ENCODE assay signal across 1 cellular context in genomic region chr1:113217447-113218208, GRCh38.
TF ChIP-seq lines count a peak whose summit lies in the region.

No MANE protein-coding gene starts in this region.

TF ChIP-seq in K562, 482 proteins besides CTCF, POLR2A, EP300 and RAD21 (continued from another document and continues in another):
- TF ChIP-seq, protein P1, sequence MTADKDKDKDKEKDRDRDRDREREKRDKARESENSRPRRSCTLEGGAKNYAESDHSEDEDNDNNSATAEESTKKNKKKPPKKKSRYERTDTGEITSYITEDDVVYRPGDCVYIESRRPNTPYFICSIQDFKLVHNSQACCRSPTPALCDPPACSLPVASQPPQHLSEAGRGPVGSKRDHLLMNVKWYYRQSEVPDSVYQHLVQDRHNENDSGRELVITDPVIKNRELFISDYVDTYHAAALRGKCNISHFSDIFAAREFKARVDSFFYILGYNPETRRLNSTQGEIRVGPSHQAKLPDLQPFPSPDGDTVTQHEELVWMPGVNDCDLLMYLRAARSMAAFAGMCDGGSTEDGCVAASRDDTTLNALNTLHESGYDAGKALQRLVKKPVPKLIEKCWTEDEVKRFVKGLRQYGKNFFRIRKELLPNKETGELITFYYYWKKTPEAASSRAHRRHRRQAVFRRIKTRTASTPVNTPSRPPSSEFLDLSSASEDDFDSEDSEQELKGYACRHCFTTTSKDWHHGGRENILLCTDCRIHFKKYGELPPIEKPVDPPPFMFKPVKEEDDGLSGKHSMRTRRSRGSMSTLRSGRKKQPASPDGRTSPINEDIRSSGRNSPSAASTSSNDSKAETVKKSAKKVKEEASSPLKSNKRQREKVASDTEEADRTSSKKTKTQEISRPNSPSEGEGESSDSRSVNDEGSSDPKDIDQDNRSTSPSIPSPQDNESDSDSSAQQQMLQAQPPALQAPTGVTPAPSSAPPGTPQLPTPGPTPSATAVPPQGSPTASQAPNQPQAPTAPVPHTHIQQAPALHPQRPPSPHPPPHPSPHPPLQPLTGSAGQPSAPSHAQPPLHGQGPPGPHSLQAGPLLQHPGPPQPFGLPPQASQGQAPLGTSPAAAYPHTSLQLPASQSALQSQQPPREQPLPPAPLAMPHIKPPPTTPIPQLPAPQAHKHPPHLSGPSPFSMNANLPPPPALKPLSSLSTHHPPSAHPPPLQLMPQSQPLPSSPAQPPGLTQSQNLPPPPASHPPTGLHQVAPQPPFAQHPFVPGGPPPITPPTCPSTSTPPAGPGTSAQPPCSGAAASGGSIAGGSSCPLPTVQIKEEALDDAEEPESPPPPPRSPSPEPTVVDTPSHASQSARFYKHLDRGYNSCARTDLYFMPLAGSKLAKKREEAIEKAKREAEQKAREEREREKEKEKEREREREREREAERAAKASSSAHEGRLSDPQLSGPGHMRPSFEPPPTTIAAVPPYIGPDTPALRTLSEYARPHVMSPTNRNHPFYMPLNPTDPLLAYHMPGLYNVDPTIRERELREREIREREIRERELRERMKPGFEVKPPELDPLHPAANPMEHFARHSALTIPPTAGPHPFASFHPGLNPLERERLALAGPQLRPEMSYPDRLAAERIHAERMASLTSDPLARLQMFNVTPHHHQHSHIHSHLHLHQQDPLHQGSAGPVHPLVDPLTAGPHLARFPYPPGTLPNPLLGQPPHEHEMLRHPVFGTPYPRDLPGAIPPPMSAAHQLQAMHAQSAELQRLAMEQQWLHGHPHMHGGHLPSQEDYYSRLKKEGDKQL (CRISPR knock-in tag; IDR thresholded peaks at IDR 0.05; ENCODE audit: borderline replicate concordance): no peak
- TF ChIP-seq MCM2 (IDR thresholded peaks at IDR 0.05; ENCODE audit: low read depth) (no peak), ZFP30 (CRISPR knock-in tag; IDR thresholded peaks at IDR 0.05; ENCODE audit: borderline replicate concordance) (no peak), CHD7 (IDR thresholded peaks at IDR 0.05; ENCODE audit: low read depth, low read length) (no peak), RBM17 (IDR thresholded peaks at IDR 0.05; ENCODE audit: borderline replicate concordance, low read depth, low read length) (no peak), HNRNPL (IDR thresholded peaks at IDR 0.05; ENCODE audit: low read depth, low read length) (no peak), YY1 (IDR thresholded peaks at IDR 0.05; ENCODE audit: borderline replicate concordance in 1 of 3, control insufficient read depth in 1 of 3, extremely low read depth in 1 of 3, insufficient read depth in 3 of 3, insufficient read length in 1 of 3, insufficient replicate concordance in 2 of 3, low read depth in 1 of 3, low read length in 2 of 3) (no peak), THRAP3 (IDR thresholded peaks at IDR 0.05; ENCODE audit: borderline replicate concordance) (no peak), ATF1 (CRISPR knock-in tag; IDR thresholded peaks at IDR 0.05) (no peak), ATF1 (tag; IDR thresholded peaks at IDR 0.05) (0 out of 2 replicates have a peak, but pooled peaks have one; percentile 32), ATF6 (CRISPR knock-in tag; IDR thresholded peaks at IDR 0.05) (no peak), MEIS2 (IDR thresholded peaks at IDR 0.05; ENCODE audit: partially characterized antibody) (peak; percentile 93), NCOA2 (IDR thresholded peaks at IDR 0.05; ENCODE audit: partially characterized antibody in 2 of 2) (no peak), L3MBTL2 (IDR thresholded peaks at IDR 0.05) (no peak; the same call in 1 of the 2 replicates), MGA (IDR thresholded peaks at IDR 0.05) (peak; percentile 35)
